ENCODE assay signal across 25 cellular contexts in the genomic region with DNA sequence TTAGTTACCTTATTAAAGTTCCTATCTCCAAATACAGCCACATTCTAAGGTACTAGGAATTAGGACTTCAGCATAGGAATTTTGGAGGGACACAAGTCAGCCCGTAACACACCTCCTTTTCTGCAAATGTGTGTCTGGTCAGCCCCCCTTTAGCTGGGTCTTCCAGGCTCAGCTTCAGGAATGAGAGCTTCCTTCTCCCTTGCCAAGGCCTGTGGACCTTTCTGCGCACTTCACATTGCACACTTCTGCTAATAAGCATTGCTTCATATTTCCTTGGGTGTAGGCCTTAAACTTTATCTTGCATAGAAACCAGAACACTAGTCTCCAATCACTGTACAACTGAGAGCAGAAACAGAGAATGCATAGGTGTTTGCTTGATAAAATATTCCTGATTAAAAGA. TPM values are rescaled to one million over a fixed set of nuclear protein-coding genes. Genes with fewer than 3 reads are reported as not detected.
DNase-seq lines count a peak whose midpoint lies in the region; ATAC-seq, FAIRE-seq and TF ChIP-seq lines count a peak whose summit lies in the region.
"Had no signal": no experiment of that assay in that cellular context is flagged by ENCODE, and none has a peak within 500 bp of the region (broad histone marks: within the 10 kb centered on the region; RNA-seq: fewer than 3 reads in every experiment).

No MANE protein-coding gene starts in this region.

- no peak overlapping the region for H3K9ac ChIP-seq in SK-N-SH
- no peak overlapping the region for H3K9ac ChIP-seq in rectal smooth muscle tissue (ENCODE audit: low read length)

- H3K79me2 ChIP-seq in SK-N-SH (ENCODE audit: insufficient read depth), result peaks cover 1% of the 10 kb centered on the region; the same call in 1 of the 2 replicates

- ATAC-seq in SK-N-SH treated with all-trans-retinoic acid at 6 μM for 48 hours (no peak), lower lobe of right lung (no peak)
- ATAC-seq: gastrocnemius medialis, K562 had no signal

- H3K4me1 ChIP-seq in SK-N-SH (ENCODE audit: control insufficient read depth in 1 of 2, insufficient read depth in 2 of 2, low read depth in 1 of 2, low read length in 1 of 2), result peaks cover 13 to 16% of the 10 kb centered on the region in 2 experiments
- peaks cover 28% of the 10 kb centered on the region for H3K4me1 ChIP-seq in lower lobe of right lung
- H3K4me1 ChIP-seq in rectal smooth muscle tissue (ENCODE audit: control insufficient read depth, insufficient read depth, low read length), result peaks cover 18% of the 10 kb centered on the region
- no peaks in the 10 kb centered on the region for H3K4me1 ChIP-seq in uterus

- 100% methylated on average over 2 of the region's 2 CpGs for WGBS in SK-N-SH (ENCODE audit: low lambda C conversion rate)

- intact Hi-C loops in lower lobe of right lung (cut with DNase I) (no loop called here), uterus (cut with DNase I; ENCODE audit: low total_unique reads) (no loop called here)

- peaks cover 17% of the 10 kb centered on the region for H3F3A ChIP-seq in SK-N-SH (replicated peaks; ENCODE audit: insufficient read depth)

- CTCF ChIA-PET in SK-N-SH (lab: Yijun Ruan, JAX), result interaction anchor here (0.9 to 2.6 kb wide), 4 partner anchors 72 to 135 kb away, joined by 3 to 9 read pairs (median 6); no protein-coding TSS in a partner anchor

- H3K9me3 ChIP-seq in SK-N-SH, result no peaks in the 10 kb centered on the region
- H3K9me3 ChIP-seq in lower lobe of right lung, result no peaks in the 10 kb centered on the region
- no peaks in the 10 kb centered on the region for H3K9me3 ChIP-seq in uterus
- H3K9me3 ChIP-seq: gastrocnemius medialis, HAP-1 had no signal

- TF ChIP-seq POLR2A in uterus (IDR thresholded peaks at IDR 0.05), result no peak
- no peak for TF ChIP-seq POLR2A in GM12892 (IDR thresholded peaks at IDR 0.05; ENCODE audit: low read depth, low read length)

- H3K36me3 Mint-ChIP-seq in activated T-cell treated with anti-CD3 and anti-CD28 coated beads, Interleukin-2, amount 50 U/mL, for 24 hours (ENCODE audit: low read depth), result no peaks in the 10 kb centered on the region
- H3K36me3 Mint-ChIP-seq: activated CD4-positive, alpha-beta memory T cell treated with anti-CD3 and anti-CD28 coated beads for 36 hours; activated naive CD4-positive, alpha-beta T cell treated with anti-CD3 and anti-CD28 coated beads, Interleukin-2, amount 50 U/mL, for 24 hours had no signal

- H3K27ac ChIP-seq in SK-N-SH (ENCODE audit: low read depth in 2 of 2, low read length in 1 of 2) (peak overlapping the region in 1 of 2 experiments; percentile 31; a peak in 2 of 4 replicates), lower lobe of right lung (peak overlapping the region; percentile 46), rectal smooth muscle tissue (ENCODE audit: low read depth, low read length) (peak overlapping the region; percentile 46), uterus (peak overlapping the region; percentile 12 to 38)
- H3K27ac ChIP-seq: gastrocnemius medialis had no signal

- POLR2A ChIA-PET in SK-N-SH (lab: Yijun Ruan, JAX), result no interaction called here

- peaks cover 24% of the 10 kb centered on the region for H3K4me1 Mint-ChIP-seq in activated T-cell treated with anti-CD3 and anti-CD28 coated beads, Interleukin-2, amount 50 U/mL, for 24 hours (ENCODE audit: low read depth)

- H4K20me1 ChIP-seq in SK-N-SH (ENCODE audit: insufficient read depth), result no peaks in the 10 kb centered on the region

- H3K9me3 Mint-ChIP-seq in activated T-cell treated with anti-CD3 and anti-CD28 coated beads, Interleukin-2, amount 50 U/mL, for 24 hours, result no peaks in the 10 kb centered on the region
- H3K9me3 Mint-ChIP-seq: activated CD4-positive, alpha-beta memory T cell treated with anti-CD3 and anti-CD28 coated beads for 36 hours; activated naive CD4-positive, alpha-beta T cell treated with anti-CD3 and anti-CD28 coated beads, Interleukin-2, amount 50 U/mL, for 24 hours; activated T-helper 2 cell treated with anti-CD3 and anti-CD28 coated beads, Interferon-gamma antibody, Interleukin-2, Interleukin-4, amounts not matched to agents 10 μg/mL and 5 μg/mL and 100 μg/mL, durations not matched to agents 14 hours and 24 hours and 36 hours; CD4-positive, alpha-beta T cell had no signal

- no peak overlapping the region for H3K4me3 Mint-ChIP-seq in activated T-cell treated with anti-CD3 and anti-CD28 coated beads, Interleukin-2, amount 50 U/mL, for 24 hours
- H3K4me3 Mint-ChIP-seq: activated CD4-positive, alpha-beta memory T cell treated with anti-CD3 and anti-CD28 coated beads for 36 hours; activated naive CD4-positive, alpha-beta T cell treated with anti-CD3 and anti-CD28 coated beads, Interleukin-2, amount 50 U/mL, for 24 hours; CD4-positive, alpha-beta T cell had no signal

- TF ChIP-seq EP300 in SK-N-SH (IDR thresholded peaks at IDR 0.05; ENCODE audit: borderline replicate concordance in 1 of 2, low read depth in 1 of 2, low read length in 1 of 2), result no peak

- H2AFZ ChIP-seq in SK-N-SH (ENCODE audit: low read depth), result peak overlapping the region; percentile 29; the same call in 1 of the 2 replicates
- H2AFZ ChIP-seq: hepatocyte had no signal

- no peak for TF ChIP-seq RAD21 in SK-N-SH (IDR thresholded peaks at IDR 0.05; ENCODE audit: low read length)

- H3K4me3 ChIP-seq in SK-N-SH (ENCODE audit: low read depth in 2 of 2, low read length in 1 of 2) (no peak overlapping the region), lower lobe of right lung (no peak overlapping the region), rectal smooth muscle tissue (ENCODE audit: low read length) (no peak overlapping the region), uterus (no peak overlapping the region)
- H3K4me3 ChIP-seq: gastrocnemius medialis, HAP-1, hepatocyte, K562 had no signal

- H3K9me2 ChIP-seq in SK-N-SH, result no peaks in the 10 kb centered on the region

- H3K36me3 ChIP-seq in SK-N-SH (replicated peaks in 1 of 2; ENCODE audit: control insufficient read depth in 1 of 2, insufficient read depth in 2 of 2, low read length in 1 of 2) (no peaks in the 10 kb centered on the region), lower lobe of right lung (no peaks in the 10 kb centered on the region), rectal smooth muscle tissue (ENCODE audit: control insufficient read depth, insufficient read depth, low read length) (no peaks in the 10 kb centered on the region), uterus (no peaks in the 10 kb centered on the region)
- H3K36me3 ChIP-seq: gastrocnemius medialis, HAP-1 had no signal

- no peak overlapping the region for H3K27ac Mint-ChIP-seq in activated T-cell treated with anti-CD3 and anti-CD28 coated beads, Interleukin-2, amount 50 U/mL, for 24 hours
- H3K27ac Mint-ChIP-seq: activated T-helper 2 cell treated with anti-CD3 and anti-CD28 coated beads, Interferon-gamma antibody, Interleukin-2, Interleukin-4, amounts not matched to agents 10 μg/mL and 5 μg/mL and 100 μg/mL, durations not matched to agents 14 hours and 24 hours and 36 hours; CD4-positive, alpha-beta T cell had no signal

- FAIRE-seq in GM12892 (lab: Jason Lieb, UNC), result no peak
- FAIRE-seq: endometrium, HTR-8/SVneo, K562, RCC 7860, TTC549, urothelium cell line had no signal

- no peak for TF ChIP-seq CTCF in SK-N-SH (IDR thresholded peaks at IDR 0.05)
- no peak for TF ChIP-seq CTCF in lower lobe of right lung (IDR thresholded peaks at IDR 0.05)
- TF ChIP-seq CTCF in uterus (IDR thresholded peaks at IDR 0.05), result no peak

- H3K4me2 ChIP-seq in SK-N-SH, result no peak overlapping the region
- H3K4me2 ChIP-seq: hepatocyte had no signal

- H3K27me3 ChIP-seq in SK-N-SH (ENCODE audit: insufficient read depth) (no peaks in the 10 kb centered on the region), lower lobe of right lung (ENCODE audit: low read depth) (no peaks in the 10 kb centered on the region), rectal smooth muscle tissue (ENCODE audit: control insufficient read depth, insufficient read depth, low read length) (no peaks in the 10 kb centered on the region), uterus (no peaks in the 10 kb centered on the region)
- H3K27me3 ChIP-seq: gastrocnemius medialis, hepatocyte had no signal

- no peaks in the 10 kb centered on the region for H3K27me3 Mint-ChIP-seq in activated T-cell treated with anti-CD3 and anti-CD28 coated beads, Interleukin-2, amount 50 U/mL, for 24 hours
- H3K27me3 Mint-ChIP-seq: activated CD4-positive, alpha-beta memory T cell treated with anti-CD3 and anti-CD28 coated beads for 36 hours; activated naive CD4-positive, alpha-beta T cell treated with anti-CD3 and anti-CD28 coated beads, Interleukin-2, amount 50 U/mL, for 24 hours; CD4-positive, alpha-beta T cell had no signal

- DNase-seq in SK-N-SH (no peak), lower lobe of right lung (no peak), uterus (no peak), GM12892 (ENCODE audit: insufficient read length) (no peak)
- DNase-seq in activated CD4-positive, alpha-beta T cell treated with anti-CD3 and anti-CD28 coated beads for 1 hour, result no peak
- no peak for DNase-seq in activated T-cell treated with anti-CD3 and anti-CD28 coated beads, Interleukin-2, amount 50 U/mL, for 24 hours
- DNase-seq: 8988T; activated CD4-positive, alpha-beta memory T cell treated with anti-CD3 and anti-CD28 coated beads for 36 hours; amygdala; CD4-positive, alpha-beta T cell; dermis blood vessel endothelial cell; DMS 273 treated with DMSO at 0.1 percent for 48 hours; gastrocnemius medialis had no signal

TF ChIP-seq in SK-N-SH, 30 proteins besides CTCF, POLR2A, EP300 and RAD21 (continues in another document):
- TF ChIP-seq SIN3A (IDR thresholded peaks at IDR 0.05; ENCODE audit: borderline replicate concordance, low read depth, low read length) (no peak), TEAD4 (IDR thresholded peaks at IDR 0.05; ENCODE audit: borderline replicate concordance, insufficient read depth) (no peak), MXI1 (IDR thresholded peaks at IDR 0.05; ENCODE audit: low read depth, low read length) (no peak), TAF1 (IDR thresholded peaks at IDR 0.05; ENCODE audit: borderline replicate concordance, low read depth, low read length) (no peak), POLR2AphosphoS5 (IDR thresholded peaks at IDR 0.05; ENCODE audit: low read depth, low read length) (no peak)

TF ChIP-seq in SK-N-SH treated with all-trans-retinoic acid at 6 μM for 48 hours, 23 proteins besides CTCF, POLR2A, EP300 and RAD21 (continues in another document):
- no peak for TF ChIP-seq CREB5 (CRISPR knock-in tag; IDR thresholded peaks at IDR 0.05; ENCODE audit: low read depth)

RNA-seq across cellular contexts. Expression of gene STK24, which starts 4.5 kb away (rescaled TPM):
- 17.1 and 30.5 TPM in 2 replicates for polyA plus RNA-seq in SK-N-SH (2012; rRNA removed)
- 37.7 and 54.1 TPM in 2 replicates for polyA plus RNA-seq in SK-N-SH (2012; cell fraction: cytosol; rRNA removed)
- 25.0 and 27.8 TPM in 2 replicates for polyA plus RNA-seq in SK-N-SH (2012; cell fraction: nucleus; rRNA removed)
- total RNA-seq in lower lobe of right lung, result 94.5 TPM
- total RNA-seq in uterus, result 10 to 100 TPM; 29.7 to 73.5 (median 62.6) TPM
- 63.2 TPM for polyA plus RNA-seq in GM12892 (2012; ENCODE audit: missing spikeins)
